Comparison of ENCODE assay signal across 8 cellular contexts in the genomic region with DNA sequence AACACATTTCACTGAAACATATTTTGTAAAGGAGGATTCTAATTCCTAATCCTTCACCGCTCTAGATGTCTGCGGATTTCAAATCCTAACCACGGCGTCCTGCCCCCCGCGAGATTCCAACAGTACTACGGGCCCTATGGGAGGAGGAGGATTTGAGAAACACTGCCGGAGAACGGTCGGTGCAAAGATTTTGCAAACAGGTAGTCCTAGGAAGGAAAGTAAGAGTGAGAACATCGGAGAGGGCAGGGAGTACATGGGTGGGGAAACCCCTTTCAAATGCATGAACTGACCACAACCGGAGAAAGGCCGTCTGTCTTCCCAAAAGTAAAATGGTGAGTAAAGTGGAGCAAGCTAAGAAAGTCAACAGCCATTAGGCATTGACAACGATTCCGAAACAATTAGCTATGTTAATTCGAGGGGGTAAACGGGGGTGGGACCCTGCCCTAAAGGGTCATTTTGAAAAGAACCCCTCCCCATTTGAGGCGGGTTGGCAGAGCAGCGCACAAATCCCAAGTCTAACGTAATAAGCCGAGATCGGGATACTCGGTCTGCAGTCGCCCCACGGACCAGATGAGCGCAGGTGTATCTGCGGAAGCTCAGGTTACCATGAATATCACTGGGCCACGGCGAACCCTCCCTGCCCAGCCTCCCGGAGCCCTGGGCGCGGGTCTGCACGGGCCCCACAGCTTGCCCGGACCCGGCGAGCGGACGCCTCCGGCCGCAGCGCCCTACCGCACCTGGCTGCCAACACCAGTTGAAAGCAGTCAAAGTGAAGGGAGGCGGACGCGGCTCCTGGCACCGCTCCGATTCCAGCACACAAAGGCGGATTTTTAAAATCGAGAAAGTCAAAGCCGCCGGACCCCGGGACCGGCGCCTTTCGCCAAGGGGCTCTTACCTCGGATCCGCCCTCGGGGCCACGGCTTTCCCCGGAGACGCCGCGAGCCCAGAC. TPM values are rescaled to one million over a fixed set of nuclear protein-coding genes. Genes with fewer than 3 reads are reported as not detected.
DNase-seq lines count a peak whose midpoint lies in the region; ATAC-seq, FAIRE-seq and TF ChIP-seq lines count a peak whose summit lies in the region.

No MANE protein-coding gene starts in this region.

- POLR2A ChIA-PET in GM12878 (lab: Charles Lee) = interaction anchor here (0.6 to 6.5 kb wide), 13 partner anchors 10 to 242 kb away, joined by 3 to 48 read pairs (median 4); no protein-coding TSS in a partner anchor

- H3K4me3 ChIP-seq in GM12878 (peak overlapping the region; percentile 79), iPS-11a (ENCODE audit: low read depth, low read length) (peak overlapping the region; percentile 68)

- H3K4me1 ChIP-seq in GM12878 (ENCODE audit: control insufficient read depth, insufficient read depth, low read length) = no peaks in the 10 kb centered on the region

- H3K27ac ChIP-seq in GM12878 (ENCODE audit: control insufficient read depth, insufficient read depth) = no peak overlapping the region

- TF ChIP-seq CTCF in GM12878 (IDR thresholded peaks at IDR 0.05 in 2 of 3, conservative IDR thresholded peaks at IDR 0.05 in 1 of 3; ENCODE audit: control insufficient read depth in 2 of 3, extremely low read depth in 1 of 3, insufficient read depth in 1 of 3, low read depth in 3 of 3, low read length in 3 of 3) = no peak
- no peak for TF ChIP-seq CTCF in D721Med (IDR thresholded peaks at IDR 0.05; ENCODE audit: insufficient read depth, missing control alignments)

- ATAC-seq in GM19438 (IDR thresholded peaks at IDR 0.05; ENCODE audit: low read depth, unreplicated experiment) (peak; percentile 41), HG03442 (IDR thresholded peaks at IDR 0.05; ENCODE audit: unreplicated experiment) (peak; percentile 33), GM12878 (peak; percentile 54)

- RAD21 ChIA-PET in GM12878 (lab: Charles Lee; ENCODE audit: unreplicated experiment) = interaction anchor here (0.6 to 6.5 kb wide), 23 partner anchors 9 to 218 kb away, joined by 3 to 53 read pairs (median 4); no protein-coding TSS in a partner anchor

- BruUV-seq in GM12878 (replicated peaks; lab: Mats Ljungman, UMichigan) = no TSS peak

- peak overlapping the region; percentile 81 for H3K4me2 ChIP-seq in GM12878 (ENCODE audit: control insufficient read depth, insufficient read depth)

- no peaks in the 10 kb centered on the region for H3K36me3 ChIP-seq in GM12878 (ENCODE audit: control insufficient read depth in 2 of 2, insufficient read depth in 2 of 2, low read length in 1 of 2)

- SMC1A ChIA-PET in GM12878 (lab: Charles Lee; ENCODE audit: uncharacterized antibody, unreplicated experiment) = interaction anchor here (0.7 to 13.4 kb wide), 25 partner anchors 10 to 216 kb away, joined by 3 to 201 read pairs (median 3); no protein-coding TSS in a partner anchor

- 2% methylated on average over 62 of the region's 63 CpGs for WGBS in GM12878 (ENCODE audit: insufficient coverage, insufficient replicate concordance, low lambda C conversion rate, missing lambda C conversion rate)

- TF ChIP-seq EP300 in GM12878 (IDR thresholded peaks at IDR 0.05; ENCODE audit: borderline replicate concordance in 1 of 2, control insufficient read depth in 1 of 2, low read depth in 2 of 2, low read length in 2 of 2) = no peak

- no peak for TF ChIP-seq POLR2A in GM12878 (IDR thresholded peaks at IDR 0.05; ENCODE audit: low read depth, low read length)

- CTCF ChIA-PET in GM12878 (lab: Yijun Ruan, JAX) = interaction anchor here (0.8 to 6.6 kb wide), 11 partner anchors 8 to 256 kb away, joined by 3 to 61 read pairs (median 4); no protein-coding TSS in a partner anchor

- TF ChIP-seq RAD21 in GM12878 (IDR thresholded peaks at IDR 0.05; ENCODE audit: insufficient read depth, low read depth, low read length) = no peak

- H3K9ac ChIP-seq in GM12878 (ENCODE audit: control insufficient read depth, insufficient read depth, low read length) = 0 out of 2 replicates have a peak overlapping the region, but pooled peaks have one; percentile 9

- H3K27me3 ChIP-seq in GM12878 (replicated peaks in 1 of 2; ENCODE audit: control insufficient read depth in 2 of 2, insufficient read depth in 2 of 2, low read length in 1 of 2) = peaks cover 0 to 8% of the 10 kb centered on the region in 2 experiments; a peak in 2 of 4 replicates

- no peaks in the 10 kb centered on the region for H4K20me1 ChIP-seq in GM12878 (ENCODE audit: control insufficient read depth, insufficient read depth)

- in situ Hi-C loops in GM12878 (cut with MboI) = no loop called here

- no peaks in the 10 kb centered on the region for H3K79me2 ChIP-seq in GM12878 (ENCODE audit: control insufficient read depth, insufficient read depth, low read length)

- intact Hi-C loops in GM12878 (cut with micrococcal nuclease; ENCODE audit: unreplicated experiment) = loop anchor here (2.0 to 10.0 kb wide), 6 partner anchors 16 to 1394 kb away; no protein-coding TSS in a partner anchor

- H2AFZ ChIP-seq in GM12878 (ENCODE audit: control insufficient read depth, low read depth, low read length) = peak overlapping the region; percentile 61

- DNase-seq in COLO668 (lab: John Stamatoyannopoulos, UW; ENCODE audit: unreplicated experiment) (peak; percentile 67), OCI-M1 (lab: John Stamatoyannopoulos, UW) (peak; percentile 65), GM12878 (ENCODE audit: low read depth, low spot score) (peak; percentile 28), retina (peak; percentile 93), D721Med (ENCODE audit: insufficient read length, low spot score) (no peak)

- no peaks in the 10 kb centered on the region for H3K9me3 ChIP-seq in GM12878 (replicated peaks; ENCODE audit: control insufficient read depth, insufficient read depth, low read length)

- peak; percentile 75 for FAIRE-seq in GM12878 (lab: Jason Lieb, UNC)
- no peak for FAIRE-seq in D721Med (lab: Jason Lieb, UNC)

TF ChIP-seq in GM12878, 131 proteins besides CTCF, POLR2A, EP300 and RAD21 (continues in another document):
- TF ChIP-seq, protein P1, sequence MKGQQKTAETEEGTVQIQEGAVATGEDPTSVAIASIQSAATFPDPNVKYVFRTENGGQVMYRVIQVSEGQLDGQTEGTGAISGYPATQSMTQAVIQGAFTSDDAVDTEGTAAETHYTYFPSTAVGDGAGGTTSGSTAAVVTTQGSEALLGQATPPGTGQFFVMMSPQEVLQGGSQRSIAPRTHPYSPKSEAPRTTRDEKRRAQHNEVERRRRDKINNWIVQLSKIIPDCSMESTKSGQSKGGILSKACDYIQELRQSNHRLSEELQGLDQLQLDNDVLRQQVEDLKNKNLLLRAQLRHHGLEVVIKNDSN (IDR thresholded peaks at IDR 0.05; ENCODE audit: borderline replicate concordance, extremely low read length, insufficient read depth, low read depth, low read length) = no peak
- TF ChIP-seq, protein P2, sequence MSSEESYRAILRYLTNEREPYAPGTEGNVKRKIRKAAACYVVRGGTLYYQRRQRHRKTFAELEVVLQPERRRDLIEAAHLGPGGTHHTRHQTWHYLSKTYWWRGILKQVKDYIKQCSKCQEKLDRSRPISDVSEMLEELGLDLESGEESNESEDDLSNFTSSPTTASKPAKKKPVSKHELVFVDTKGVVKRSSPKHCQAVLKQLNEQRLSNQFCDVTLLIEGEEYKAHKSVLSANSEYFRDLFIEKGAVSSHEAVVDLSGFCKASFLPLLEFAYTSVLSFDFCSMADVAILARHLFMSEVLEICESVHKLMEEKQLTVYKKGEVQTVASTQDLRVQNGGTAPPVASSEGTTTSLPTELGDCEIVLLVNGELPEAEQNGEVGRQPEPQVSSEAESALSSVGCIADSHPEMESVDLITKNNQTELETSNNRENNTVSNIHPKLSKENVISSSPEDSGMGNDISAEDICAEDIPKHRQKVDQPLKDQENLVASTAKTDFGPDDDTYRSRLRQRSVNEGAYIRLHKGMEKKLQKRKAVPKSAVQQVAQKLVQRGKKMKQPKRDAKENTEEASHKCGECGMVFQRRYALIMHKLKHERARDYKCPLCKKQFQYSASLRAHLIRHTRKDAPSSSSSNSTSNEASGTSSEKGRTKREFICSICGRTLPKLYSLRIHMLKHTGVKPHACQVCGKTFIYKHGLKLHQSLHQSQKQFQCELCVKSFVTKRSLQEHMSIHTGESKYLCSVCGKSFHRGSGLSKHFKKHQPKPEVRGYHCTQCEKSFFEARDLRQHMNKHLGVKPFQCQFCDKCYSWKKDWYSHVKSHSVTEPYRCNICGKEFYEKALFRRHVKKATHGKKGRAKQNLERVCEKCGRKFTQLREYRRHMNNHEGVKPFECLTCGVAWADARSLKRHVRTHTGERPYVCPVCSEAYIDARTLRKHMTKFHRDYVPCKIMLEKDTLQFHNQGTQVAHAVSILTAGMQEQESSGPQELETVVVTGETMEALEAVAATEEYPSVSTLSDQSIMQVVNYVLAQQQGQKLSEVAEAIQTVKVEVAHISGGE (CRISPR knock-in tag; IDR thresholded peaks at IDR 0.05) = no peak

RNA-seq across cellular contexts. Expression of a gene that starts 0.6 kb away (rescaled TPM):
- total RNA-seq in GM12878 (2013; cell fraction: nucleolus; rRNA removed) = 263 and 269 TPM in 2 replicates
- 4.7 TPM in 2 replicates for total RNA-seq in GM12878 (2014; rRNA removed)
- 3.4 and 4.7 TPM in 2 replicates for total RNA-seq in GM12878 (2014; rRNA removed; fragmentation: Illumina TruSeq; extraction: Trizol)
- total RNA-seq in GM12878 (2021) = 3.2 TPM in 2 replicates
- 1.1 TPM for polyA plus RNA-seq in GM12878 (2011; ENCODE audit: low read depth)
- 127 and 173 TPM in 2 replicates for polyA plus RNA-seq in GM12878 (2011; rRNA removed)
- 84.5 and 94.4 TPM in 2 replicates for polyA plus RNA-seq in GM12878 (2011; cell fraction: cytosol; rRNA removed)
- polyA plus RNA-seq in GM12878 (2011; cell fraction: nucleus; rRNA removed) = 107 and 156 TPM in 2 replicates
- 1.3 and 1.9 TPM in 2 replicates for polyA plus RNA-seq in GM12878 (2012)
- 3.1 and 3.8 TPM in 2 replicates for polyA plus RNA-seq in GM12878 (2014; fragmentation: Illumina TruSeq; extraction: Trizol)
- polyA plus RNA-seq in GM12878 (2014; fragmentation: Nextera tagmentation; extraction: Ambion mirVana) = 1 to 10 TPM; 1.3 to 1.6 TPM
- 3.3 and 3.4 TPM in 2 replicates for polyA plus RNA-seq in GM12878 (2014; rRNA removed)
- 1 to 10 TPM; 2.8 to 4.2 TPM for polyA plus RNA-seq in GM12878 (2016; fragmentation: Nextera tagmentation; extraction: Ambion mirVana)
- polyA minus RNA-seq in GM12878 (2011; rRNA and poly(A)+ RNA removed) = 188 and 261 TPM in 2 replicates
- polyA minus RNA-seq in GM12878 (2011; cell fraction: cytosol; rRNA and poly(A)+ RNA removed) = 42.4 and 55.6 TPM in 2 replicates
- polyA minus RNA-seq in GM12878 (2011; cell fraction: nucleus; rRNA and poly(A)+ RNA removed) = 108 and 162 TPM in 2 replicates
